ENCODE assay signal across 13 cellular contexts in the genomic region with DNA sequence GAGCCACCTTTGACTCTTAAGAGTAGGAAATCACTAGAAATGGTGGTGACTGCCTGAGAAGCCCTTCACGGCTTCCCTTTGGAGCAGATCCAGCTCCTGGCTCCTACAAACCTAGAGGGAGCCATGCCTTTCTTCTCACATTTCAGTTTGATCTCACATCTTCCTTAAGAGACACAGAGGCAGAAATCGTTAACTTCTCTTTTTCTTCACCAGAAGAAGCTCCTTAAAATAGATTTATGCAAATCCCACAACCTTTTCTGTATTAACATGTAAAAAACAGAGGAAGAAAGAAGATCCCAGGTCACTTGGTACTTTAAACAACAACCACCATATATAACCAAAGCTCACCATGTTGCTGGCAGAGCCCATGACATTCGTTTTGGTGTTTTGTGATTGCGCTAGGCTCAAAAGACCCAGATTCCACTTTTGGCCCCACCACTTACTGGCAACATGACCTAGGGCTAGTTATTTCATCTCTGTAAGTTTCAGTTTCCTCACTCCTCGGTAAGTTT. TPM values are rescaled to one million over a fixed set of nuclear protein-coding genes. Genes with fewer than 3 reads are reported as not detected.
DNase-seq lines count a peak whose midpoint lies in the region; ATAC-seq and TF ChIP-seq lines count a peak whose summit lies in the region.
"Had no signal": no experiment of that assay in that cellular context is flagged by ENCODE, and none has a peak within 500 bp of the region (broad histone marks: within the 10 kb centered on the region; RNA-seq: fewer than 3 reads in every experiment).

No MANE protein-coding gene starts in this region.

- no peaks in the 10 kb centered on the region for H3K79me1 ChIP-seq in trophoblast cell (ENCODE audit: low read length)

- H2BK120ac ChIP-seq in trophoblast cell (ENCODE audit: insufficient read depth, low read length, poor library complexity): no peak overlapping the region

- H3K4me1 ChIP-seq in foreskin keratinocyte: no peaks in the 10 kb centered on the region
- peaks cover 0 to 3% of the 10 kb centered on the region in 2 experiments for H3K4me1 ChIP-seq in trophoblast cell (ENCODE audit: control insufficient read depth in 1 of 2, insufficient read depth in 2 of 2, low read length in 2 of 2)
- H3K4me1 ChIP-seq: prostate gland had no signal

- no peaks in the 10 kb centered on the region for H3K36me3 ChIP-seq in trophoblast cell (ENCODE audit: control insufficient read depth in 1 of 2, insufficient read depth in 2 of 2, low read length in 2 of 2)
- H3K36me3 ChIP-seq: prostate gland had no signal

- H4K8ac ChIP-seq in trophoblast cell (ENCODE audit: low read depth, low read length): no peak overlapping the region

- H3K9ac ChIP-seq in trophoblast cell (ENCODE audit: low read length): no peak overlapping the region

- no peak overlapping the region for H4K91ac ChIP-seq in trophoblast cell (ENCODE audit: low read depth, low read length)

- peak; percentile 36 for ATAC-seq in GM18867 (IDR thresholded peaks at IDR 0.05; ENCODE audit: unreplicated experiment)
- peak; percentile 33 for ATAC-seq in HG02759 (IDR thresholded peaks at IDR 0.05; ENCODE audit: unreplicated experiment)
- ATAC-seq in esophagus mucosa: no peak
- no peak for ATAC-seq in foreskin keratinocyte
- ATAC-seq: activated T-cell treated with anti-CD3 and anti-CD28 coated beads, Interleukin-2, amount 50 U/mL, for 72 hours had no signal

- no peak overlapping the region for H3K4ac ChIP-seq in trophoblast cell (ENCODE audit: low read depth, low read length)

- H2BK5ac ChIP-seq in trophoblast cell (ENCODE audit: low read depth, low read length, poor library complexity): no peak overlapping the region

- no peak overlapping the region for H3K4me2 ChIP-seq in trophoblast cell (ENCODE audit: low read length)

- H2BK12ac ChIP-seq in trophoblast cell (ENCODE audit: low read length): no peak overlapping the region

- H3K79me2 ChIP-seq in trophoblast cell (ENCODE audit: control insufficient read depth, insufficient read depth, low read length, poor library complexity): no peaks in the 10 kb centered on the region

- WGBS in trophoblast cell (ENCODE audit: extremely low coverage, insufficient coverage, insufficient read length): no CpG with 5 or more reads among the region's 5 CpGs

- H3K18ac ChIP-seq in trophoblast cell (ENCODE audit: low read length): no peak overlapping the region

- peaks cover 4% of the 10 kb centered on the region for H3K9me3 ChIP-seq in trophoblast cell (ENCODE audit: insufficient read depth, low read depth, low read length)
- H3K9me3 ChIP-seq: prostate gland had no signal

- H4K12ac ChIP-seq in trophoblast cell (ENCODE audit: low read depth, low read length): no peak overlapping the region

- H2AFZ ChIP-seq in trophoblast cell (ENCODE audit: insufficient read depth, low read length, poor library complexity): no peak overlapping the region

- no peak overlapping the region for H3K14ac ChIP-seq in trophoblast cell (ENCODE audit: low read length)

- no peak overlapping the region for H3K23ac ChIP-seq in trophoblast cell (ENCODE audit: low read length)

- H3K27ac ChIP-seq in foreskin keratinocyte (no peak overlapping the region), trophoblast cell (ENCODE audit: low read depth, low read length) (no peak overlapping the region)
- H3K27ac ChIP-seq: dorsolateral prefrontal cortex, prostate gland had no signal

- H3K27me3 ChIP-seq in foreskin keratinocyte (peaks cover 99% of the 10 kb centered on the region), trophoblast cell (ENCODE audit: insufficient read depth, low read length) (peaks cover 32% of the 10 kb centered on the region)

- TF ChIP-seq CTCF in foreskin keratinocyte (conservative IDR thresholded peaks at IDR 0.05): no peak

- DNase-seq in DMS79 treated with DMSO at 0.1 percent for 48 hours (lab: John Stamatoyannopoulos, UW): peak; percentile 81
- DNase-seq in NCI-H2196 (lab: John Stamatoyannopoulos, UW; ENCODE audit: unreplicated experiment): peak; percentile 33
- DNase-seq in foreskin keratinocyte: no peak
- no peak for DNase-seq in GF-D8 (lab: John Stamatoyannopoulos, UW)
- no peak for DNase-seq in trophoblast cell
- DNase-seq: activated T-cell treated with anti-CD3 and anti-CD28 coated beads, Interleukin-2, amount 50 U/mL, for 72 hours; dorsolateral prefrontal cortex; NCI-H1417 treated with DMSO at 0.1 percent for 48 hours had no signal

- no peak overlapping the region for H2AK5ac ChIP-seq in trophoblast cell (ENCODE audit: low read length)

- H3K4me3 ChIP-seq in trophoblast cell (ENCODE audit: low read depth, low read length): no peak overlapping the region
- H3K4me3 ChIP-seq: dorsolateral prefrontal cortex, prostate gland had no signal

RNA-seq across cellular contexts. Expression of gene PAX5, which starts 29.6 kb away (rescaled TPM):
- total RNA-seq in esophagus mucosa (0.44 TPM), foreskin keratinocyte (under 0.01 and 0.03 TPM in 2 replicates)
- not detected in 2 replicates for polyA plus RNA-seq in foreskin keratinocyte
- polyA plus RNA-seq in trophoblast cell (2013): 0.01 TPM in 1 of 2 replicates, not detected in the other
- total RNA-seq: astrocyte had no signal

Comparison
In these comparisons a context has a peak if more than half of its experiments do, and no peak if none do; other contexts are left out.
1. DNase-seq: peak in DMS79 treated with DMSO at 0.1 percent for 48 hours (single experiment) and NCI-H2196 (single experiment); none in foreskin keratinocyte (0 of 2), GF-D8 (single experiment) and trophoblast cell (0 of 2).
2. ATAC-seq: peak in GM18867 (single experiment) and HG02759 (single experiment); none in esophagus mucosa (single experiment) and foreskin keratinocyte (single experiment).